8 cellular contexts compared by ENCODE assay signal in the genomic region with DNA sequence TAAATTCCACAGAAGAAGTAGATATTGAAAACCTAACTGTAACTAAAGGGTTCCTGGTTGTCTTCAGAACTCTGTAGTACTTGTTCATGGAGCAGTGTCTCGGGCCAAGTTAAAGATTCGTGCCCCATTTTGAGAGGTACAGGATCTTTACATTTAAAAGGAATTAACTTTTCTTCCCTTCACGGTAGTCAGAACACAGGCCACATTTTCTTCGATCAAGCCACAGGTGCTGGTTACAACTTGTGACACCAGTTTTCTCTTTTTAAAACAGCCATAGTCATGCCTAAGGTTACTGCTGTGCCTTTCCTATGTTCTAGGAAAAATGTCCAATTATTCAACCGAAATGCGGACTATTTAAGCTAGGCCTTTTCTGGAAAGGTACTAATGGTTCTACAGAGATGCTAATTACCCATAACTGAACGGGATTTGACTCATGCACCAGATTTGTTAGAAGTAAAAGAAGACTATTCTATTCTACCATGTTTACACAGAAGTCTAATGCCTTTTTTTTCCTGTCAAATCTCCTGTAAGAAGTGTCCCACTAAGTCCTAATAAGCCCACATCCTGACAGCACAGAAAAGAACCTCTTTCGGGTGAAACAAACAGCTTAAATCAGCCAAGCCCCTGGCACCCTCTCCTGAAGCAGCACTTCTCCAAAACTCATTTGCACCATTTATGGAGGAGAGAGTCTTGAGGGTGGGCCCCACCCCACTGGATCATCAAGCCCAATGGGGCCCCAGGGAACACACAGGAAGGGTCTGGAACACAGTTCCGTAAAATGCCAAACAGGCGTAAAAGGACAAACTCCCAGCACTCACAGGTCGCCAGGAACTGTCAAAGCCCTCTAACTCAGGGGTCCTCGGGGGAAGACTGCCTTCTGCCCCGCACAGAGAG. TPM values are rescaled to one million over a fixed set of nuclear protein-coding genes. Genes with fewer than 3 reads are reported as not detected.
DNase-seq lines count a peak whose midpoint lies in the region; ATAC-seq and TF ChIP-seq lines count a peak whose summit lies in the region.

No MANE protein-coding gene starts in this region.

- no peak overlapping the region for H3K9ac ChIP-seq in PC-3 (ENCODE audit: low read length)

- H3K4me1 Mint-ChIP-seq in progenitor cell of endocrine pancreas (ENCODE audit: low read depth), result peaks cover 60% of the 10 kb centered on the region

- H3K27ac Mint-ChIP-seq in progenitor cell of endocrine pancreas, result no peak overlapping the region

- peak overlapping the region; percentile 80 for H3K4me3 ChIP-seq in DOHH2 (ENCODE audit: low read length)
- H3K4me3 ChIP-seq in PC-3 (ENCODE audit: low read length), result no peak overlapping the region
- peak overlapping the region; percentile 71 to 99 (median 86) for H3K4me3 ChIP-seq in esophagus squamous epithelium

- no peaks in the 10 kb centered on the region for H4K20me1 ChIP-seq in DOHH2 (ENCODE audit: control insufficient read depth, insufficient read depth, low read depth, low read length)
- H4K20me1 ChIP-seq in PC-3 (ENCODE audit: low read length), result no peaks in the 10 kb centered on the region

- no TSS peak for BruUV-seq in PC-3 (replicated peaks; lab: Mats Ljungman, UMichigan)

- H3K9me3 Mint-ChIP-seq in progenitor cell of endocrine pancreas (ENCODE audit: low read depth), result no peaks in the 10 kb centered on the region

- POLR2A ChIA-PET in PC-3 (lab: Charles Lee; ENCODE audit: unreplicated experiment), result no interaction called here

- peak overlapping the region; percentile 97 for H3K27ac ChIP-seq in DOHH2 (ENCODE audit: low read depth, low read length)
- H3K27ac ChIP-seq in PC-3 (ENCODE audit: low read length), result no peak overlapping the region
- H3K27ac ChIP-seq in esophagus squamous epithelium, result peak overlapping the region; percentile 86 to 96 (median 90)

- WGBS in esophagus squamous epithelium, 2 donors, result 10 to 26% methylated on average over 8 to 11 of the region's 13 CpGs

- intact Hi-C loops in PC-3 (cut with micrococcal nuclease) (no loop called here), esophagus squamous epithelium (cut with DNase I) (no loop called here)

- H3K9me3 ChIP-seq in DOHH2 (ENCODE audit: control insufficient read depth, insufficient read depth, low read length) (no peaks in the 10 kb centered on the region), PC-3 (ENCODE audit: low read length) (no peaks in the 10 kb centered on the region), esophagus squamous epithelium (no peaks in the 10 kb centered on the region)

- H2AFZ ChIP-seq in PC-3 (ENCODE audit: low read length), result no peak overlapping the region

- CTCF ChIA-PET in PC-3 (lab: Charles Lee), result no interaction called here

- H3K27me3 ChIP-seq in DOHH2 (ENCODE audit: control insufficient read depth, low read length) (peaks cover 8% of the 10 kb centered on the region), PC-3 (ENCODE audit: low read length) (no peaks in the 10 kb centered on the region), esophagus squamous epithelium (no peaks in the 10 kb centered on the region)

- peaks cover 16% of the 10 kb centered on the region for H3K27me3 Mint-ChIP-seq in progenitor cell of endocrine pancreas

- no peaks in the 10 kb centered on the region for H3K9me2 ChIP-seq in DOHH2 (replicated peaks; ENCODE audit: control insufficient read depth, low read length)
- no peaks in the 10 kb centered on the region for H3K9me2 ChIP-seq in PC-3 (replicated peaks; ENCODE audit: low read length)

- H3K36me3 Mint-ChIP-seq in progenitor cell of endocrine pancreas (ENCODE audit: insufficient read depth), result no peaks in the 10 kb centered on the region

- no peak for ATAC-seq in PC-3
- no peak for ATAC-seq in HG03097 (IDR thresholded peaks at IDR 0.05; ENCODE audit: low FRiP score, unreplicated experiment)
- ATAC-seq in HG03378 (IDR thresholded peaks at IDR 0.05; ENCODE audit: unreplicated experiment), result no peak

- H3K79me2 ChIP-seq in DOHH2 (ENCODE audit: control insufficient read depth, low read length) (peaks cover 72% of the 10 kb centered on the region), PC-3 (ENCODE audit: low read length) (no peaks in the 10 kb centered on the region)

- no peak for DNase-seq in PC-3
- DNase-seq in esophagus squamous epithelium (lab: John Stamatoyannopoulos, UW), result no peak
- no peak for DNase-seq in progenitor cell of endocrine pancreas (ENCODE audit: low spot score, unreplicated experiment)
- no peak for DNase-seq in COLO829 (ENCODE audit: low spot score)
- DNase-seq in central memory CD4-positive, alpha-beta T cell, result no peak

- H3K4me3 Mint-ChIP-seq in progenitor cell of endocrine pancreas (ENCODE audit: low read depth), result peak overlapping the region; percentile 94

- H3F3A ChIP-seq in DOHH2 (ENCODE audit: control insufficient read depth, insufficient read depth) (peaks cover 29% of the 10 kb centered on the region), PC-3 (ENCODE audit: low read length, unreplicated experiment) (no peaks in the 10 kb centered on the region)

- peaks cover 47% of the 10 kb centered on the region for H3K36me3 ChIP-seq in DOHH2 (ENCODE audit: control insufficient read depth, low read length)
- H3K36me3 ChIP-seq in PC-3 (ENCODE audit: low read depth, low read length), result no peaks in the 10 kb centered on the region
- H3K36me3 ChIP-seq in esophagus squamous epithelium, result no peaks in the 10 kb centered on the region

- no peak for TF ChIP-seq CTCF in DOHH2 (IDR thresholded peaks at IDR 0.05; ENCODE audit: low read depth, low read length, poor library complexity, severe bottlenecking)
- TF ChIP-seq CTCF in PC-3 (conservative IDR thresholded peaks at IDR 0.05; ENCODE audit: low read depth, low read length), result no peak
- no peak for TF ChIP-seq CTCF in esophagus squamous epithelium (IDR thresholded peaks at IDR 0.05)
- no peak for TF ChIP-seq CTCF in progenitor cell of endocrine pancreas (IDR thresholded peaks at IDR 0.05; ENCODE audit: unreplicated experiment)

- H3K4me1 ChIP-seq in DOHH2 (ENCODE audit: control insufficient read depth, low read length) (peaks cover 46% of the 10 kb centered on the region), PC-3 (ENCODE audit: insufficient read depth, low read length) (no peaks in the 10 kb centered on the region), esophagus squamous epithelium (peaks cover 0 to 68% (median 32%) of the 10 kb centered on the region in 3 donors)

- H3K4me2 ChIP-seq in DOHH2 (ENCODE audit: low read length), result peak overlapping the region; percentile 91
- H3K4me2 ChIP-seq in PC-3 (ENCODE audit: low read length), result peak overlapping the region; percentile 10; the same call in 1 of the 2 replicates

- no peak for TF ChIP-seq POLR2A in esophagus squamous epithelium (IDR thresholded peaks at IDR 0.05)

RNA-seq across cellular contexts. Expression of a gene that starts 1.9 kb away (rescaled TPM):
- 2.2 and 2.9 TPM in 2 replicates for total RNA-seq in PC-3 (2014; rRNA removed)
- 10 to 100 TPM in 3 of 4 donors, 1 to 10 TPM in 1; 7.5 to 30.5 (median 15.1) TPM for total RNA-seq in esophagus squamous epithelium
- total RNA-seq in progenitor cell of endocrine pancreas, result 31.4 and 32.4 TPM in 2 replicates
